Comparison of ENCODE assay signal across 8 cellular contexts in the genomic region with DNA sequence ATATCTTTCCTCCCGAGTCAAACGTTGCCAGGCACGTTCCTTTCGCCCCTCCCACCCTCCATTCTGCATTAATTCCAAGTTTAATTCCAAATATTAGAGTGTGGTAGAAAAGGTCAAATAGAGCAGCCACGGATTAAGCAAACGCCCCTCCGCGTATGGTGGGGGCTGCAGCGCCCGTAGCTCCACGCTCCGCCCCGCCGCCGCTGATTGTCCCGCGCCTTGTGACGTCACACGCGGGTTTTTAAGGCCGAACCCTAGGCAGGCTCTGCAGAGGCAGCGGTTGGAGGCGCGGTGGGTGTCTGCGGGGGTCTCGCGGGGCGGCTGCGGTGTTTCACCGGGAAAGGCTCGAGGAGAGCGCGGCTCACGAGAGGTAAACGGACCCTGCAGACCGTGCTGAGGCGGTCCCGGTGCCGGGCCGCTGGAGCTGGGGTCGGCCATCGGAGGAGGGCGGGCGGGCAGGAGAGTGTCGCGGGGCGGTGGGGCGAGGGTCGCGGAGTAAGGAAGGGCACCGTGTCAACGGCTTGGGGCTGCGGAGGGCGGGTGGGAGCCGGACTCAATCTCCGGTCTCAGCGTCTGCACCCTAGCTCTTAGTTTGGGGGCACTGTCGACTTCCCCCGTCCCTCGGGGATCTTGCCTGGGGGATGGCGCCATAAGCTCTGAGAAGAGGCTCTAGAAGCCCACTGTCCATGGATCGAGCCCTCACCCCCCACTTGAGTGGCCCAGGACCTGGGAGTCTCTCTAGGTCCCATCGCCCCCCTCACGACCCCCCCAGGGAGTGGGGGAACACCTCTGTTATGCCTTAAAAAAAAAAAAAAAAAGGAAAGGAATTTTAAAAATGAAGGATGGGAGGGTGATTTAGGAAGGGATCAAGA. TPM values are rescaled to one million over a fixed set of nuclear protein-coding genes. Genes with fewer than 3 reads are reported as not detected.
DNase-seq lines count a peak whose midpoint lies in the region; ATAC-seq, FAIRE-seq and TF ChIP-seq lines count a peak whose summit lies in the region.

A gene with protein sequence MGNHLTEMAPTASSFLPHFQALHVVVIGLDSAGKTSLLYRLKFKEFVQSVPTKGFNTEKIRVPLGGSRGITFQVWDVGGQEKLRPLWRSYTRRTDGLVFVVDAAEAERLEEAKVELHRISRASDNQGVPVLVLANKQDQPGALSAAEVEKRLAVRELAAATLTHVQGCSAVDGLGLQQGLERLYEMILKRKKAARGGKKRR (plus strand): TSS at position 270 of the 872 bp plus-strand sequence. CDS start 740 bp downstream, outside the sequence.

- H3K4me3 ChIP-seq in BE2C (ENCODE audit: low read depth, low read length) (peak within 1 kb of the TSS; percentile 90), kidney (ENCODE audit: low read length in 2 of 2) (peak within 1 kb of the TSS; percentile 80)

- peak within 1 kb of the TSS; percentile 74 to 85 for H3K9ac ChIP-seq in kidney (ENCODE audit: low read length in 2 of 2)

- ATAC-seq in HG03457 (IDR thresholded peaks at IDR 0.05; ENCODE audit: unreplicated experiment): no peak

- H3K36me3 ChIP-seq in BE2C (peaks cover 25% of the 10 kb centered on the region), kidney (ENCODE audit: control insufficient read depth in 1 of 2, insufficient read depth in 2 of 2, low read length in 2 of 2) (no peaks in the 10 kb centered on the region)

- peak within 1 kb of the TSS; percentile 80 to 92 for H3K27ac ChIP-seq in kidney (ENCODE audit: low read depth in 2 of 2, low read length in 2 of 2)

- no peak for TF ChIP-seq CTCF in BE2C (IDR thresholded peaks at IDR 0.05; ENCODE audit: low read depth, low read length)
- no peak for TF ChIP-seq CTCF in kidney (IDR thresholded peaks at IDR 0.05; ENCODE audit: borderline replicate concordance, extremely low read depth, insufficient read depth)

- H3K27me3 ChIP-seq in BE2C: no peaks in the 10 kb centered on the region

- peaks cover 15% of the 10 kb centered on the region for H3K4me1 ChIP-seq in BE2C
- peaks cover 8 to 21% of the 10 kb centered on the region in 2 donors for H3K4me1 ChIP-seq in kidney (ENCODE audit: control insufficient read depth in 1 of 2, insufficient read depth in 1 of 2, low read depth in 1 of 2, low read length in 2 of 2)

- H3K9me3 ChIP-seq in BE2C (no peaks in the 10 kb centered on the region), kidney (ENCODE audit: control insufficient read depth in 1 of 2, low read length in 2 of 2) (no peaks in the 10 kb centered on the region)

- intact Hi-C loops in kidney (cut with DNase I): no loop called here

- no peak for FAIRE-seq in kidney (lab: Jason Lieb, UNC)

- peak; percentile 94 for DNase-seq in BE2C
- peak; percentile 72 for DNase-seq in HCEC 1CT
- DNase-seq in NCI-H226: peak; percentile 65
- DNase-seq in activated CD4-positive, alpha-beta T cell treated with anti-CD3 and anti-CD28 coated beads for 24 hours (ENCODE audit: low read depth in 2 of 2): peak; percentile 67 to 73
- peak; percentile 45 to 51 for DNase-seq in cerebellar nuclear complex (lab: John Stamatoyannopoulos, UW)
- peak; percentile 96 for DNase-seq in kidney
- DNase-seq in stimulated activated CD4-positive, alpha-beta T cell treated with anti-CD3 and anti-CD28 coated beads, Interleukin-15, amount 100 ng/mL, for 1 hour (ENCODE audit: low read depth in 1 of 2, low spot score in 1 of 2): peak; percentile 53 to 70

RNA-seq across cellular contexts. Expression of the gene that starts here (rescaled TPM):
- 78.8 TPM for polyA plus RNA-seq in BE2C (2012; ENCODE audit: insufficient read depth, insufficient read length, low read depth)
- 48.8 TPM for total RNA-seq in kidney
- polyA plus RNA-seq in kidney (ENCODE audit: insufficient read depth, low read depth, low replicate concordance): 81.2 TPM
